In genomic region chr2:219428469-219428868, GRCh38 we compare ENCODE assay signal across 18 cellular contexts. TPM values are rescaled to one million over a fixed set of nuclear protein-coding genes. Genes with fewer than 3 reads are reported as not detected.
DNase-seq lines count a peak whose midpoint lies in the region; ATAC-seq and TF ChIP-seq lines count a peak whose summit lies in the region.
"Had no signal": no experiment of that assay in that cellular context is flagged by ENCODE, and none has a peak within 500 bp of the region (broad histone marks: within the 10 kb centered on the region; RNA-seq: fewer than 3 reads in every experiment).

No MANE protein-coding gene starts in this region.

- H3K27ac Mint-ChIP-seq in HFFc6, result peak overlapping the region; percentile 70
- H3K27ac Mint-ChIP-seq: IgD-negative memory B cell had no signal

- H3K36me3 ChIP-seq in esophagus (ENCODE audit: control insufficient read depth in 2 of 2, insufficient read depth in 2 of 2, low read length in 1 of 2) (no peaks in the 10 kb centered on the region), skeletal muscle tissue (ENCODE audit: control insufficient read depth in 3 of 3, insufficient read depth in 3 of 3, low read length in 3 of 3) (peaks cover 29 to 31% (median 29%) of the 10 kb centered on the region in 3 donors), PC-9 (ENCODE audit: low read depth) (no peaks in the 10 kb centered on the region)

- peaks cover 48% of the 10 kb centered on the region for H3K4me1 Mint-ChIP-seq in HFFc6 (ENCODE audit: low read depth)
- H3K4me1 Mint-ChIP-seq: IgD-negative memory B cell had no signal

- H3K4me3 ChIP-seq in esophagus (ENCODE audit: low read depth in 1 of 2, low read length in 2 of 2) (no peak overlapping the region), right cardiac atrium (ENCODE audit: low read length) (no peak overlapping the region), skeletal muscle tissue (ENCODE audit: low read length in 3 of 3) (no peak overlapping the region), PC-9 (no peak overlapping the region)

- no peak for DNase-seq in HFFc6
- no peak for DNase-seq in right cardiac atrium
- no peak for DNase-seq in DMS 273 treated with DMSO at 0.1 percent for 48 hours (lab: John Stamatoyannopoulos, UW)
- no peak for DNase-seq in PC-9
- DNase-seq in NCI-H146 treated with DMSO at 0.1 percent for 48 hours (lab: John Stamatoyannopoulos, UW; ENCODE audit: unreplicated experiment), result no peak
- DNase-seq: ACHN, COR-L47, DMS153, NCI-H1105 treated with DMSO at 0.1 percent for 48 hours, NCI-H187, NCI-H226, NCI-H524 treated with DMSO at 0.1 percent for 48 hours, SHP77 treated with DMSO at 0.1 percent for 48 hours had no signal

- no peak for TF ChIP-seq CTCF in HFFc6 (IDR thresholded peaks at IDR 0.05)
- no peak for TF ChIP-seq CTCF in PC-9 (conservative IDR thresholded peaks at IDR 0.05)

- H3K4me1 ChIP-seq in esophagus (ENCODE audit: control insufficient read depth in 2 of 2, insufficient read depth in 2 of 2, low read length in 1 of 2) (no peaks in the 10 kb centered on the region), right cardiac atrium (ENCODE audit: control insufficient read depth, insufficient read depth, low read length) (no peaks in the 10 kb centered on the region), skeletal muscle tissue (ENCODE audit: control insufficient read depth in 3 of 3, insufficient read depth in 3 of 3, low read length in 3 of 3) (peaks cover 21 to 48% (median 30%) of the 10 kb centered on the region in 3 donors), PC-9 (replicated peaks; ENCODE audit: insufficient read depth) (peaks cover 4% of the 10 kb centered on the region; the same call in 1 of the 2 replicates)

- H3K27me3 Mint-ChIP-seq in HFFc6 (ENCODE audit: insufficient read depth), result peaks cover 5% of the 10 kb centered on the region

- H3K9ac ChIP-seq in skeletal muscle tissue (ENCODE audit: low read depth in 1 of 3, low read length in 3 of 3), result no peak overlapping the region

- H4K20me1 ChIP-seq in PC-9 (ENCODE audit: insufficient read depth), result no peaks in the 10 kb centered on the region

- H3K27me3 ChIP-seq in esophagus (ENCODE audit: control insufficient read depth in 1 of 2, insufficient read depth in 2 of 2, low read length in 2 of 2), result no peaks in the 10 kb centered on the region
- H3K27me3 ChIP-seq in right cardiac atrium (ENCODE audit: control insufficient read depth, insufficient read depth), result no peaks in the 10 kb centered on the region
- H3K27me3 ChIP-seq in skeletal muscle tissue (ENCODE audit: control insufficient read depth in 3 of 3, insufficient read depth in 3 of 3, low read length in 3 of 3), result no peaks in the 10 kb centered on the region
- H3K27me3 ChIP-seq in PC-9 (ENCODE audit: insufficient read depth, low read depth), result no peaks in the 10 kb centered on the region

- H3K27ac ChIP-seq in esophagus (ENCODE audit: low read depth in 2 of 2, low read length in 1 of 2) (peak overlapping the region; percentile 36 to 40), right cardiac atrium (ENCODE audit: low read length) (peak overlapping the region; percentile 25), skeletal muscle tissue (ENCODE audit: low read depth, low read length) (peak overlapping the region; percentile 81), PC-9 (no peak overlapping the region)
- H3K27ac ChIP-seq: HL-60 had no signal

- no peak overlapping the region for H3K4me2 ChIP-seq in PC-9

- ATAC-seq in right cardiac atrium (peak in 1 of 2 donors; percentile 7), GM19395 (IDR thresholded peaks at IDR 0.05; ENCODE audit: unreplicated experiment) (no peak)

- intact Hi-C loops in right cardiac atrium (cut with DNase I), result no loop called here
- intact Hi-C loops in PC-9 (cut with micrococcal nuclease; ENCODE audit: unreplicated experiment), result no loop called here

- H3K4me3 Mint-ChIP-seq in HFFc6, result no peak overlapping the region
- H3K4me3 Mint-ChIP-seq: IgD-negative memory B cell had no signal

- no peaks in the 10 kb centered on the region for H3F3A ChIP-seq in PC-9 (ENCODE audit: insufficient read depth, low read depth)

- H3K36me3 Mint-ChIP-seq in HFFc6 (ENCODE audit: low read depth), result no peaks in the 10 kb centered on the region

- BruUV-seq in PC-9 (replicated peaks; lab: Mats Ljungman, UMichigan), result no TSS peak

- CTCF ChIA-PET in PC-9 (lab: Charles Lee), result interaction anchor here (0.7 to 1.0 kb wide), 2 partner anchors 12 to 260 kb away, joined by 3 to 4 read pairs; no protein-coding TSS in a partner anchor

- POLR2A ChIA-PET in PC-9 (lab: Charles Lee; ENCODE audit: unreplicated experiment), result interaction anchor here (0.6 kb wide), 1 partner anchor 1920 kb away, joined by 10 read pairs; no protein-coding TSS in a partner anchor

- H3K9me2 ChIP-seq in PC-9 (ENCODE audit: insufficient read depth), result no peaks in the 10 kb centered on the region

- no peaks in the 10 kb centered on the region for H3K79me2 ChIP-seq in PC-9 (ENCODE audit: low read depth)

- H3K9me3 ChIP-seq in esophagus (ENCODE audit: control insufficient read depth in 2 of 2, insufficient read depth in 1 of 2, low read depth in 1 of 2, low read length in 1 of 2), result no peaks in the 10 kb centered on the region
- H3K9me3 ChIP-seq in right cardiac atrium (ENCODE audit: control insufficient read depth, low read length), result no peaks in the 10 kb centered on the region
- no peaks in the 10 kb centered on the region for H3K9me3 ChIP-seq in skeletal muscle tissue (ENCODE audit: control insufficient read depth in 3 of 3, low read length in 3 of 3)
- no peaks in the 10 kb centered on the region for H3K9me3 ChIP-seq in PC-9 (ENCODE audit: insufficient read depth, low read depth)

- H2AFZ ChIP-seq in PC-9, result no peak overlapping the region

- H3K9me3 Mint-ChIP-seq in HFFc6, result no peaks in the 10 kb centered on the region
- H3K9me3 Mint-ChIP-seq: IgD-negative memory B cell had no signal

RNA-seq across cellular contexts. Expression of gene SPEG, which starts 6.2 kb away (rescaled TPM):
- 10 to 100 TPM; 80.9 to 89.5 (median 84.7) TPM for total RNA-seq in HFFc6 (2021; fragmentation: NEBNext Ultra II Directional; extraction: Animal tissue kit (Norgen Biotek cat#: 25700))
- 10 to 100 TPM; 22.3 to 37.7 TPM for polyA plus RNA-seq in esophagus
- 100 to 1,000 TPM; 122 to 176 (median 159) TPM for total RNA-seq in right cardiac atrium
- 85.5 TPM for polyA plus RNA-seq in right cardiac atrium
- 95.5 TPM for total RNA-seq in skeletal muscle tissue
- total RNA-seq in PC-9 (2021), result 46.8 and 55.8 TPM in 2 replicates
- polyA plus RNA-seq: IgD-negative memory B cell had no signal

RNA-seq across cellular contexts. Expression of gene DES, which starts 10.3 kb away (rescaled TPM):
- under 1 TPM in 5 of 6 experiments, not detected in 1; 0.12 to 0.37 (median 0.19) TPM for total RNA-seq in HFFc6 (2021; fragmentation: NEBNext Ultra II Directional; extraction: Animal tissue kit (Norgen Biotek cat#: 25700))
- polyA plus RNA-seq in esophagus, result 100 to 1,000 TPM; 672 to 686 TPM
- total RNA-seq in right cardiac atrium, result over 10,000 TPM in 1 of 4 donors, 1,000 to 10,000 TPM in 3; 6,970 to 10,932 (median 7,338) TPM
- 9,146 TPM for polyA plus RNA-seq in right cardiac atrium
- 3,588 TPM for total RNA-seq in skeletal muscle tissue
- 0.60 TPM in 1 of 2 replicates, not detected in the other for total RNA-seq in PC-9 (2021)
- polyA plus RNA-seq: IgD-negative memory B cell had no signal

RNA-seq across cellular contexts. Expression of gene DNPEP, which starts 40.8 kb away (rescaled TPM):
- total RNA-seq in HFFc6 (2021; fragmentation: NEBNext Ultra II Directional; extraction: Animal tissue kit (Norgen Biotek cat#: 25700)), result 10 to 100 TPM; 46.9 to 59.4 (median 53.0) TPM
- polyA plus RNA-seq in esophagus, result 10 to 100 TPM; 46.2 to 49.6 TPM
- 10 to 100 TPM; 42.2 to 58.8 (median 56.2) TPM for total RNA-seq in right cardiac atrium
- 50.0 TPM for polyA plus RNA-seq in right cardiac atrium
- 25.1 TPM for total RNA-seq in skeletal muscle tissue
- total RNA-seq in PC-9 (2021), result 99.1 and 107 TPM in 2 replicates

Comparison
In these comparisons a context has a peak if more than half of its experiments do, and no peak if none do; other contexts are left out.
1. RNA of gene DES, which starts 10.3 kb away (total RNA-seq): 6,970 to 10,932 TPM in right cardiac atrium and 3,588 TPM in skeletal muscle tissue (single experiment); 0.60 TPM in PC-9 and 0.12 to 0.37 TPM in HFFc6; every median in the first group is over 1,000 times any median in the second.